9 cellular contexts compared by ENCODE assay signal in genomic region chr9:28212979-28213378, GRCh38.
DNase-seq lines count a peak whose midpoint lies in the region; ATAC-seq and TF ChIP-seq lines count a peak whose summit lies in the region.
"Had no signal": no experiment of that assay in that cellular context is flagged by ENCODE, and none has a peak within 500 bp of the region (broad histone marks: within the 10 kb centered on the region; RNA-seq: fewer than 3 reads in every experiment).

No MANE protein-coding gene starts in this region.

- H3K4me3 ChIP-seq in cardiac fibroblast (replicated peaks in 1 of 2; ENCODE audit: low read depth in 2 of 2, low read length in 2 of 2), result no peak overlapping the region

- ATAC-seq in GM19455 (IDR thresholded peaks at IDR 0.05; ENCODE audit: unreplicated experiment), result peak; percentile 83
- ATAC-seq in activated CD4-positive, CD25-positive, alpha-beta regulatory T cell treated with anti-CD3 and anti-CD28 coated beads, Interleukin-2, amount 50 U/mL, for 24 hours, result no peak
- ATAC-seq in GM21447 (IDR thresholded peaks at IDR 0.05; ENCODE audit: unreplicated experiment), result no peak
- ATAC-seq: effector memory CD8-positive, alpha-beta T cell had no signal

- TF ChIP-seq CTCF in cardiac fibroblast (IDR thresholded peaks at IDR 0.05; ENCODE audit: low read depth, low read length), result no peak

- peak; percentile 71 for DNase-seq in LHCN-M2 (ENCODE audit: low read depth)
- DNase-seq in cardiac fibroblast (ENCODE audit: low read depth in 2 of 2), result peak; percentile 23 to 50
- DNase-seq in renal cortical epithelial cell (ENCODE audit: low read depth), result peak; percentile 99
- no peak for DNase-seq in AML-193 (lab: John Stamatoyannopoulos, UW)
- DNase-seq: activated CD4-positive, alpha-beta T cell treated with anti-CD3 and anti-CD28 coated beads for 1 hour; effector memory CD8-positive, alpha-beta T cell had no signal

Comparison
In these comparisons a context has a peak if more than half of its experiments do, and no peak if none do; other contexts are left out.
1. DNase-seq: peak in LHCN-M2 (single experiment), cardiac fibroblast (2 of 2) and renal cortical epithelial cell (single experiment); none in AML-193 (0 of 2).